1 cellular context compared by ENCODE assay signal in the genomic region with DNA sequence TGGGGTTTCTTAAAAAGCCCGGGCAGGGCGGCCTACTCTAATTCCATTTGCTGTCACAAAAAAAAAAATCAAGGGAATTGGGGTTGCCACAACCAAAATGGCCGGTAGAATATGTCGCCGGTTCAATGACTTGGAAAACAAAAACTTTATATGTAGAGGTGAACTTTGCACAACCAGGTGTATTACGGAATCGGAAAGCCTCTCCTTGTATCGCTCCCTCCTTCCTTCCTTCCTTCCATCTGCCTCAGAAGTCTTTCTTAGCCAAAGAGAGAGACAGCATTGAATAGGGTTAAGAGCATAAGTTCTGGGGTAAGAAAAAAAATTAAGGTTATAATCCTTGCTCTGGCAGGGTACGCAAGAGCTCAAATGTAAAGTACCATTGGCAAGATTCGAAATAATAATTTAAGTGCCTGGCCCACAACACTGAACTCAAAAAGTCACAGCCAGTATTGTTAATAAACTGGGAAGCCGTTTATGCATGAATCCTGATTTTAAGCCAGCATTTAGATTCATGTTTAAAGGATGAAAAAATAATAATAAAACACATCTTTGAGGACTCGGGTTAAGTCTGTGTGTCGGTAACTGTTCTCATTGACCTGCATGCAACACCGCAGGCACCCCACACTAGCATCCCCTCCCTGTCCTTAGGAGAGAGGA.
TF ChIP-seq lines count a peak whose summit lies in the region.

No MANE protein-coding gene starts in this region.

TF ChIP-seq in HepG2, 621 proteins besides CTCF, POLR2A, EP300 and RAD21 (continued from another document and continues in another):
- TF ChIP-seq HNF4A (CRISPR knock-in tag; IDR thresholded peaks at IDR 0.05): peak; percentile 68
- 0 out of 2 replicates have a peak, but pooled peaks have one; percentile 16 for TF ChIP-seq ZFP1 (CRISPR knock-in tag; IDR thresholded peaks at IDR 0.05)
- no peak for TF ChIP-seq ZNF274 (CRISPR knock-in tag; IDR thresholded peaks at IDR 0.05)
- TF ChIP-seq YY1 (IDR thresholded peaks at IDR 0.05; ENCODE audit: insufficient read depth, insufficient replicate concordance, low read depth, low read length): no peak
- TF ChIP-seq, protein P1, sequence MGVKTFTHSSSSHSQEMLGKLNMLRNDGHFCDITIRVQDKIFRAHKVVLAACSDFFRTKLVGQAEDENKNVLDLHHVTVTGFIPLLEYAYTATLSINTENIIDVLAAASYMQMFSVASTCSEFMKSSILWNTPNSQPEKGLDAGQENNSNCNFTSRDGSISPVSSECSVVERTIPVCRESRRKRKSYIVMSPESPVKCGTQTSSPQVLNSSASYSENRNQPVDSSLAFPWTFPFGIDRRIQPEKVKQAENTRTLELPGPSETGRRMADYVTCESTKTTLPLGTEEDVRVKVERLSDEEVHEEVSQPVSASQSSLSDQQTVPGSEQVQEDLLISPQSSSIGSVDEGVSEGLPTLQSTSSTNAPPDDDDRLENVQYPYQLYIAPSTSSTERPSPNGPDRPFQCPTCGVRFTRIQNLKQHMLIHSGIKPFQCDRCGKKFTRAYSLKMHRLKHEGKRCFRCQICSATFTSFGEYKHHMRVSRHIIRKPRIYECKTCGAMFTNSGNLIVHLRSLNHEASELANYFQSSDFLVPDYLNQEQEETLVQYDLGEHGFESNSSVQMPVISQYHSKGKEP (CRISPR knock-in tag; IDR thresholded peaks at IDR 0.05): no peak
- TF ChIP-seq, protein P2, sequence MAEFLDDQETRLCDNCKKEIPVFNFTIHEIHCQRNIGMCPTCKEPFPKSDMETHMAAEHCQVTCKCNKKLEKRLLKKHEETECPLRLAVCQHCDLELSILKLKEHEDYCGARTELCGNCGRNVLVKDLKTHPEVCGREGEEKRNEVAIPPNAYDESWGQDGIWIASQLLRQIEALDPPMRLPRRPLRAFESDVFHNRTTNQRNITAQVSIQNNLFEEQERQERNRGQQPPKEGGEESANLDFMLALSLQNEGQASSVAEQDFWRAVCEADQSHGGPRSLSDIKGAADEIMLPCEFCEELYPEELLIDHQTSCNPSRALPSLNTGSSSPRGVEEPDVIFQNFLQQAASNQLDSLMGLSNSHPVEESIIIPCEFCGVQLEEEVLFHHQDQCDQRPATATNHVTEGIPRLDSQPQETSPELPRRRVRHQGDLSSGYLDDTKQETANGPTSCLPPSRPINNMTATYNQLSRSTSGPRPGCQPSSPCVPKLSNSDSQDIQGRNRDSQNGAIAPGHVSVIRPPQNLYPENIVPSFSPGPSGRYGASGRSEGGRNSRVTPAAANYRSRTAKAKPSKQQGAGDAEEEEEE (CRISPR knock-in tag; IDR thresholded peaks at IDR 0.05; ENCODE audit: borderline replicate concordance): no peak
- TF ChIP-seq FOXM1 (CRISPR knock-in tag; IDR thresholded peaks at IDR 0.05): no peak
- peak; percentile 60; the same call in 1 of the 2 replicates for TF ChIP-seq ZMYM2 (CRISPR knock-in tag; IDR thresholded peaks at IDR 0.05)
- no peak for TF ChIP-seq GTF2F1 (IDR thresholded peaks at IDR 0.05; ENCODE audit: low read length)
- TF ChIP-seq ZIK1 (CRISPR knock-in tag; IDR thresholded peaks at IDR 0.05; ENCODE audit: borderline replicate concordance, low read depth): no peak
- no peak for TF ChIP-seq ZNF383 (CRISPR knock-in tag; IDR thresholded peaks at IDR 0.05; ENCODE audit: borderline replicate concordance)
- no peak for TF ChIP-seq GABPA (IDR thresholded peaks at IDR 0.05; ENCODE audit: low read depth, low read length)
- peak; percentile 40; the same call in 1 of the 2 replicates for TF ChIP-seq GABPA (CRISPR knock-in tag; IDR thresholded peaks at IDR 0.05; ENCODE audit: low read depth)
- TF ChIP-seq, protein P3, sequence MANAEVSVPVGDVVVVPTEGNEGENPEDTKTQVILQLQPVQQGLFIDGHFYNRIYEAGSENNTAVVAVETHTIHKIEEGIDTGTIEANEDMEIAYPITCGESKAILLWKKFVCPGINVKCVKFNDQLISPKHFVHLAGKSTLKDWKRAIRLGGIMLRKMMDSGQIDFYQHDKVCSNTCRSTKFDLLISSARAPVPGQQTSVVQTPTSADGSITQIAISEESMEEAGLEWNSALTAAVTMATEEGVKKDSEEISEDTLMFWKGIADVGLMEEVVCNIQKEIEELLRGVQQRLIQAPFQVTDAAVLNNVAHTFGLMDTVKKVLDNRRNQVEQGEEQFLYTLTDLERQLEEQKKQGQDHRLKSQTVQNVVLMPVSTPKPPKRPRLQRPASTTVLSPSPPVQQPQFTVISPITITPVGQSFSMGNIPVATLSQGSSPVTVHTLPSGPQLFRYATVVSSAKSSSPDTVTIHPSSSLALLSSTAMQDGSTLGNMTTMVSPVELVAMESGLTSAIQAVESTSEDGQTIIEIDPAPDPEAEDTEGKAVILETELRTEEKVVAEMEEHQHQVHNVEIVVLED (CRISPR knock-in tag; IDR thresholded peaks at IDR 0.05; ENCODE audit: borderline replicate concordance): 0 out of 2 replicates have a peak, but pooled peaks have one; percentile 40
- TF ChIP-seq ZNF841 (CRISPR knock-in tag; IDR thresholded peaks at IDR 0.05; ENCODE audit: borderline replicate concordance): no peak
- no peak for TF ChIP-seq PCBP2 (optimal IDR thresholded peaks at IDR 0.05; ENCODE audit: low read depth, low read length, poor library complexity, severe bottlenecking)
- TF ChIP-seq, protein P4, sequence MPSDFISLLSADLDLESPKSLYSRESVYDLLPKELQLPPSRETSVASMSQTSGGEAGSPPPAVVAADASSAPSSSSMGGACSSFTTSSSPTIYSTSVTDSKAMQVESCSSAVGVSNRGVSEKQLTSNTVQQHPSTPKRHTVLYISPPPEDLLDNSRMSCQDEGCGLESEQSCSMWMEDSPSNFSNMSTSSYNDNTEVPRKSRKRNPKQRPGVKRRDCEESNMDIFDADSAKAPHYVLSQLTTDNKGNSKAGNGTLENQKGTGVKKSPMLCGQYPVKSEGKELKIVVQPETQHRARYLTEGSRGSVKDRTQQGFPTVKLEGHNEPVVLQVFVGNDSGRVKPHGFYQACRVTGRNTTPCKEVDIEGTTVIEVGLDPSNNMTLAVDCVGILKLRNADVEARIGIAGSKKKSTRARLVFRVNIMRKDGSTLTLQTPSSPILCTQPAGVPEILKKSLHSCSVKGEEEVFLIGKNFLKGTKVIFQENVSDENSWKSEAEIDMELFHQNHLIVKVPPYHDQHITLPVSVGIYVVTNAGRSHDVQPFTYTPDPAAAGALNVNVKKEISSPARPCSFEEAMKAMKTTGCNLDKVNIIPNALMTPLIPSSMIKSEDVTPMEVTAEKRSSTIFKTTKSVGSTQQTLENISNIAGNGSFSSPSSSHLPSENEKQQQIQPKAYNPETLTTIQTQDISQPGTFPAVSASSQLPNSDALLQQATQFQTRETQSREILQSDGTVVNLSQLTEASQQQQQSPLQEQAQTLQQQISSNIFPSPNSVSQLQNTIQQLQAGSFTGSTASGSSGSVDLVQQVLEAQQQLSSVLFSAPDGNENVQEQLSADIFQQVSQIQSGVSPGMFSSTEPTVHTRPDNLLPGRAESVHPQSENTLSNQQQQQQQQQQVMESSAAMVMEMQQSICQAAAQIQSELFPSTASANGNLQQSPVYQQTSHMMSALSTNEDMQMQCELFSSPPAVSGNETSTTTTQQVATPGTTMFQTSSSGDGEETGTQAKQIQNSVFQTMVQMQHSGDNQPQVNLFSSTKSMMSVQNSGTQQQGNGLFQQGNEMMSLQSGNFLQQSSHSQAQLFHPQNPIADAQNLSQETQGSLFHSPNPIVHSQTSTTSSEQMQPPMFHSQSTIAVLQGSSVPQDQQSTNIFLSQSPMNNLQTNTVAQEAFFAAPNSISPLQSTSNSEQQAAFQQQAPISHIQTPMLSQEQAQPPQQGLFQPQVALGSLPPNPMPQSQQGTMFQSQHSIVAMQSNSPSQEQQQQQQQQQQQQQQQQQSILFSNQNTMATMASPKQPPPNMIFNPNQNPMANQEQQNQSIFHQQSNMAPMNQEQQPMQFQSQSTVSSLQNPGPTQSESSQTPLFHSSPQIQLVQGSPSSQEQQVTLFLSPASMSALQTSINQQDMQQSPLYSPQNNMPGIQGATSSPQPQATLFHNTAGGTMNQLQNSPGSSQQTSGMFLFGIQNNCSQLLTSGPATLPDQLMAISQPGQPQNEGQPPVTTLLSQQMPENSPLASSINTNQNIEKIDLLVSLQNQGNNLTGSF (CRISPR knock-in tag; IDR thresholded peaks at IDR 0.05): no peak; the same call in 1 of the 2 replicates
- TF ChIP-seq CEBPG (CRISPR knock-in tag; IDR thresholded peaks at IDR 0.05): peak; percentile 59; the same call in 1 of the 2 replicates
- no peak for TF ChIP-seq MTF1 (CRISPR knock-in tag; IDR thresholded peaks at IDR 0.05)
- TF ChIP-seq HOXA9 (CRISPR knock-in tag; IDR thresholded peaks at IDR 0.05; ENCODE audit: borderline replicate concordance): no peak
- TF ChIP-seq, protein P5, sequence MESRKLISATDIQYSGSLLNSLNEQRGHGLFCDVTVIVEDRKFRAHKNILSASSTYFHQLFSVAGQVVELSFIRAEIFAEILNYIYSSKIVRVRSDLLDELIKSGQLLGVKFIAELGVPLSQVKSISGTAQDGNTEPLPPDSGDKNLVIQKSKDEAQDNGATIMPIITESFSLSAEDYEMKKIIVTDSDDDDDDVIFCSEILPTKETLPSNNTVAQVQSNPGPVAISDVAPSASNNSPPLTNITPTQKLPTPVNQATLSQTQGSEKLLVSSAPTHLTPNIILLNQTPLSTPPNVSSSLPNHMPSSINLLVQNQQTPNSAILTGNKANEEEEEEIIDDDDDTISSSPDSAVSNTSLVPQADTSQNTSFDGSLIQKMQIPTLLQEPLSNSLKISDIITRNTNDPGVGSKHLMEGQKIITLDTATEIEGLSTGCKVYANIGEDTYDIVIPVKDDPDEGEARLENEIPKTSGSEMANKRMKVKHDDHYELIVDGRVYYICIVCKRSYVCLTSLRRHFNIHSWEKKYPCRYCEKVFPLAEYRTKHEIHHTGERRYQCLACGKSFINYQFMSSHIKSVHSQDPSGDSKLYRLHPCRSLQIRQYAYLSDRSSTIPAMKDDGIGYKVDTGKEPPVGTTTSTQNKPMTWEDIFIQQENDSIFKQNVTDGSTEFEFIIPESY (CRISPR knock-in tag; IDR thresholded peaks at IDR 0.05): no peak
- TF ChIP-seq NR2F2 (IDR thresholded peaks at IDR 0.05; ENCODE audit: borderline replicate concordance, low read depth): no peak
- no peak for TF ChIP-seq REL (CRISPR knock-in tag; conservative IDR thresholded peaks at IDR 0.05)
- TF ChIP-seq, protein P6, sequence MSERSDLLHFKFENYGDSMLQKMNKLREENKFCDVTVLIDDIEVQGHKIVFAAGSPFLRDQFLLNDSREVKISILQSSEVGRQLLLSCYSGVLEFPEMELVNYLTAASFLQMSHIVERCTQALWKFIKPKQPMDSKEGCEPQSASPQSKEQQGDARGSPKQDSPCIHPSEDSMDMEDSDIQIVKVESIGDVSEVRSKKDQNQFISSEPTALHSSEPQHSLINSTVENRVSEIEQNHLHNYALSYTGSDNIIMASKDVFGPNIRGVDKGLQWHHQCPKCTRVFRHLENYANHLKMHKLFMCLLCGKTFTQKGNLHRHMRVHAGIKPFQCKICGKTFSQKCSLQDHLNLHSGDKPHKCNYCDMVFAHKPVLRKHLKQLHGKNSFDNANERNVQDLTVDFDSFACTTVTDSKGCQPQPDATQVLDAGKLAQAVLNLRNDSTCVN (CRISPR knock-in tag; IDR thresholded peaks at IDR 0.05; ENCODE audit: borderline replicate concordance): no peak
- no peak for TF ChIP-seq DR1 (CRISPR knock-in tag; IDR thresholded peaks at IDR 0.05)
- peak; percentile 99 for TF ChIP-seq THAP7 (CRISPR knock-in tag; IDR thresholded peaks at IDR 0.05)
- no peak for TF ChIP-seq ADNP (CRISPR knock-in tag; IDR thresholded peaks at IDR 0.05)
- TF ChIP-seq GRHL1 (CRISPR knock-in tag; conservative IDR thresholded peaks at IDR 0.05): no peak
- no peak for TF ChIP-seq SKI (IDR thresholded peaks at IDR 0.05; ENCODE audit: partially characterized antibody)
- peak; percentile 75 for TF ChIP-seq CEBPB (IDR thresholded peaks at IDR 0.05; ENCODE audit: borderline replicate concordance, low read depth, low read length)
- no peak for TF ChIP-seq ZNF775 (CRISPR knock-in tag; IDR thresholded peaks at IDR 0.05; ENCODE audit: borderline replicate concordance)
- TF ChIP-seq SOX6 (IDR thresholded peaks at IDR 0.05): no peak
- TF ChIP-seq SOX6 (CRISPR knock-in tag; IDR thresholded peaks at IDR 0.05): no peak; the same call in 1 of the 2 replicates
- no peak for TF ChIP-seq CREB1 (IDR thresholded peaks at IDR 0.05)
- TF ChIP-seq CREB1 (CRISPR knock-in tag; IDR thresholded peaks at IDR 0.05): 0 out of 2 replicates have a peak, but pooled peaks have one; percentile 42
- TF ChIP-seq, protein P7, sequence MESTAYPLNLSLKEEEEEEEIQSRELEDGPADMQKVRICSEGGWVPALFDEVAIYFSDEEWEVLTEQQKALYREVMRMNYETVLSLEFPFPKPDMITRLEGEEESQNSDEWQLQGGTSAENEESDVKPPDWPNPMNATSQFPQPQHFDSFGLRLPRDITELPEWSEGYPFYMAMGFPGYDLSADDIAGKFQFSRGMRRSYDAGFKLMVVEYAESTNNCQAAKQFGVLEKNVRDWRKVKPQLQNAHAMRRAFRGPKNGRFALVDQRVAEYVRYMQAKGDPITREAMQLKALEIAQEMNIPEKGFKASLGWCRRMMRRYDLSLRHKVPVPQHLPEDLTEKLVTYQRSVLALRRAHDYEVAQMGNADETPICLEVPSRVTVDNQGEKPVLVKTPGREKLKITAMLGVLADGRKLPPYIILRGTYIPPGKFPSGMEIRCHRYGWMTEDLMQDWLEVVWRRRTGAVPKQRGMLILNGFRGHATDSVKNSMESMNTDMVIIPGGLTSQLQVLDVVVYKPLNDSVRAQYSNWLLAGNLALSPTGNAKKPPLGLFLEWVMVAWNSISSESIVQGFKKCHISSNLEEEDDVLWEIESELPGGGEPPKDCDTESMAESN (CRISPR knock-in tag; conservative IDR thresholded peaks at IDR 0.05): no peak
